In genomic region chr1:153583514-153583913, GRCh38 we compare ENCODE assay signal across 2 cellular contexts. TPM values are rescaled to one million over a fixed set of nuclear protein-coding genes. Genes with fewer than 3 reads are reported as not detected.
"Had no signal": no experiment of that assay in that cellular context is flagged by ENCODE, and none has a peak within 500 bp of the region (broad histone marks: within the 10 kb centered on the region; RNA-seq: fewer than 3 reads in every experiment).

No MANE protein-coding gene starts in this region.

RNA-seq across cellular contexts. Expression of gene S100A2, which starts 17.9 kb away (rescaled TPM):
- polyA plus RNA-seq: IgD-negative memory B cell had no signal

RNA-seq across cellular contexts. Expression of gene S100A16, which starts 29.4 kb away (rescaled TPM):
- polyA plus RNA-seq: IgD-negative memory B cell had no signal

RNA-seq across cellular contexts. Expression of gene S100A14, which starts 32.6 kb away (rescaled TPM):
- total RNA-seq: IMR-90 had no signal
- polyA plus RNA-seq: IgD-negative memory B cell had no signal

RNA-seq across cellular contexts. Expression of gene S100A3, which starts 34.5 kb away (rescaled TPM):
- polyA plus RNA-seq: IgD-negative memory B cell had no signal
